20 cellular contexts compared by ENCODE assay signal in the genomic region with DNA sequence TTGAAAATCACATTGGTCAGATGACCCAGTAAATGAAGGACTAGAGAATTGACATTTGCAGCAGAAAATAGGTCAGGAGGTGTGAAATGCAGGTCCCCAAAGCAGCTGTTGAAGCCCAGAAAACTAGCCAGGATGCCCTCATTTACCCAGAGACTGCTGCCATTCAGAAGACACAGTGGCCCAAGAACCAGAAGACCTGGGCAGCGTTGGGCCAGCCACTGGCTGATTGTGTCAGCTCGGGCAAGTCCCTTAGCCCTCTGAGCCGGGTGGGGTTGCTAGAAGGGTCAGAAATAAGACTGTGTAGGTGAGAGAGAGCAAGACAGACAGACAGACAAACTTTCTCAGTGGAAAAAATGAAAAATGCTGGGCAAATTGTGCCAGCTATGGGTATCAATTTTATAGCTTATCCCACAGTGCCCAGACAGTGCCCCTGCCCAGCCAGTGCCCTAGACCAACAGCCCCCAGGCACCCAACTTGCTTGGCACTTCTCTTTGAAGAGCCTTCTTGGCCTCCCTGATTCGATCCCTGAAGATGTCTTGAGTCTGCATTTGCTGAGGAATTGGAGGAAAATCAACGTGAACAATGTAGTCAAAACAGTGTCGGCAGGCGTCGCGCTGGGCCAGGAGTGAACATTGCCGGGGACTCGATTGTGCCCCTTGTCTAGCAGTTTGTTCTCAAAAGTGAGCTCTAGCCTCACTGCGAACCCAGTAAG.
DNase-seq lines count a peak whose midpoint lies in the region; ATAC-seq and TF ChIP-seq lines count a peak whose summit lies in the region.
"Had no signal": no experiment of that assay in that cellular context is flagged by ENCODE, and none has a peak within 500 bp of the region (broad histone marks: within the 10 kb centered on the region; RNA-seq: fewer than 3 reads in every experiment).

No MANE protein-coding gene starts in this region.

- no peaks in the 10 kb centered on the region for H3K9me3 Mint-ChIP-seq in mesothelial cell of epicardium
- H3K9me3 Mint-ChIP-seq: CD4-positive, alpha-beta T cell had no signal

- H3K36me3 ChIP-seq in ascending aorta (no peaks in the 10 kb centered on the region), spleen (no peaks in the 10 kb centered on the region)
- H3K36me3 ChIP-seq: BE2C had no signal

- H3K27ac ChIP-seq in ascending aorta = peak overlapping the region; percentile 71 to 78
- peak overlapping the region; percentile 41 to 82 for H3K27ac ChIP-seq in coronary artery
- no peak overlapping the region for H3K27ac ChIP-seq in spleen

- no peaks in the 10 kb centered on the region for H3K27me3 Mint-ChIP-seq in mesothelial cell of epicardium (ENCODE audit: low read depth)

- DNase-seq in ascending aorta (ENCODE audit: low spot score in 2 of 2) (no peak), coronary artery (ENCODE audit: low spot score) (no peak), mesothelial cell of epicardium (ENCODE audit: low spot score in 2 of 2, unreplicated experiment in 2 of 2) (no peak), spleen (peak; percentile 38)
- DNase-seq in activated CD8-positive, alpha-beta memory T cell treated with anti-CD3 and anti-CD28 coated beads, Interleukin-2, amount 50 U/mL, for 48 hours = no peak
- DNase-seq: BE2C; Caco-2; CD4-positive, alpha-beta T cell; GF-D8; GOT3; KBM-7; NCI-H1105; NCI-H2081; NCI-H2171 treated with DMSO at 0.1 percent for 48 hours; NCI-H446 treated with DMSO at 0.1 percent for 48 hours; Right ventricle myocardium superior had no signal

- H3K27me3 ChIP-seq in ascending aorta (no peaks in the 10 kb centered on the region), spleen (replicated peaks in 1 of 7) (peaks cover 0 to 12% (median 0%) of the 10 kb centered on the region in 7 donors)
- H3K27me3 ChIP-seq: BE2C had no signal

- no peak for TF ChIP-seq POLR2A in spleen (IDR thresholded peaks at IDR 0.05)

- no peak overlapping the region for H3K4me3 Mint-ChIP-seq in mesothelial cell of epicardium
- H3K4me3 Mint-ChIP-seq: CD4-positive, alpha-beta T cell had no signal

- peaks cover 15% of the 10 kb centered on the region for H3K4me1 Mint-ChIP-seq in mesothelial cell of epicardium

- WGBS in spleen, 5 donors = 81 to 92% (median 86%) methylated on average over 12 of the region's 12 CpGs

- peaks cover 4 to 17% of the 10 kb centered on the region in 2 donors for H3K4me1 ChIP-seq in ascending aorta
- no peaks in the 10 kb centered on the region for H3K4me1 ChIP-seq in spleen
- H3K4me1 ChIP-seq: BE2C, Caco-2 had no signal

- TF ChIP-seq CTCF in ascending aorta (IDR thresholded peaks at IDR 0.05) (peak in 2 of 3 experiments; percentile 2 to 38), coronary artery (IDR thresholded peaks at IDR 0.05) (no peak), mesothelial cell of epicardium (IDR thresholded peaks at IDR 0.05; ENCODE audit: unreplicated experiment) (no peak), spleen (IDR thresholded peaks at IDR 0.05 in 8 of 11, conservative IDR thresholded peaks at IDR 0.05 in 3 of 11) (no peak)

- no peaks in the 10 kb centered on the region for H3K36me3 Mint-ChIP-seq in mesothelial cell of epicardium

- peak overlapping the region; percentile 77 for H3K27ac Mint-ChIP-seq in mesothelial cell of epicardium
- H3K27ac Mint-ChIP-seq: CD4-positive, alpha-beta T cell had no signal

- H3K9me3 ChIP-seq in ascending aorta (no peaks in the 10 kb centered on the region), spleen (peaks cover 0 to 6% (median 0%) of the 10 kb centered on the region in 8 donors)
- H3K9me3 ChIP-seq: BE2C, Caco-2 had no signal

- H3K4me3 ChIP-seq in ascending aorta (peak overlapping the region in 1 of 2 donors; percentile 24), coronary artery (peak overlapping the region; percentile 33), spleen (no peak overlapping the region)
- H3K4me3 ChIP-seq: GM12878 had no signal

- intact Hi-C loops in ascending aorta (cut with DNase I) (loop anchor here (5.0 kb wide), 1 partner anchor 199 kb away; the partner anchor contains the start of gene MN1), spleen (cut with DNase I; ENCODE audit: low total_unique reads) (no loop called here)

- ATAC-seq in GM21723 (IDR thresholded peaks at IDR 0.05; ENCODE audit: unreplicated experiment) (no peak), GM19467 (IDR thresholded peaks at IDR 0.05; ENCODE audit: unreplicated experiment) (no peak), GM18858 (IDR thresholded peaks at IDR 0.05; ENCODE audit: unreplicated experiment) (no peak)
- ATAC-seq: GM12878 had no signal

Comparison
In these comparisons a context has a peak if more than half of its experiments do, and no peak if none do; other contexts are left out.
1. H3K27ac ChIP-seq: peak in ascending aorta (2 of 2) and coronary artery (2 of 2); none in spleen (0 of 8).
2. CTCF ChIP-seq: peak in ascending aorta (2 of 3); none in coronary artery (single experiment), mesothelial cell of epicardium (single experiment) and spleen (0 of 11).